12 cellular contexts compared by ENCODE assay signal in the genomic region with DNA sequence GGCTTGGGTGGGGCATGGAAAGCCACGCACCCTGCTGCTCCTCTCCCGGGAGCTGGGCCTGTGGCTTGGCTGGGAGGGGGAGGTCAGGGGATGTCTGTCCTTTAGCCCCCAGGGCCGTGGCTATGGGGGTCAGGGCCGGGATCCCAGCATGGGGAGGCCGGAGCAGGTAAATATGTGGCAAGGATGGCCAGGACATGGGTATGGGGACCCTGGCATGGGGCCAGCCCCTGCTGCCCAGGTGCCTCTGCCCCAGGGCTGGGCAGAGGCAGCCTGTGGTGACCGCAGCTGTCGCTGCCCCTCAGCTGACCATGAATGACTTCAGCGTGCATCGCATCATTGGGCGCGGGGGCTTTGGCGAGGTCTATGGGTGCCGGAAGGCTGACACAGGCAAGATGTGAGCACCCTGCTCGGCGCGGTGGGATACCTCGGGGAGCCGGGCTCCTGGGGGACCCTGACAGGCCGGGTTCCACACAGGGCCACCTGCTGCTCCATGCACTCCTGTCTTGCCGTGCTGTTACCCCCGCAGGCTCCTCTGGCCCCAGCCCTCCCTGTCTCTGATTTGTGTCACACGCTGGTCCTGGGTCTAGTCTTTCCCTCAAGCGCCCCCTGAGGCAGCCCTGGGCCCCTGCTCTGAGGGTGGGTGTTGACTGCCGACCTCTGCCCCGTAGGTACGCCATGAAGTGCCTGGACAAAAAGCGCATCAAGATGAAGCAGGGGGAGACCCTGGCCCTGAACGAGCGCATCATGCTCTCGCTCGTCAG. TPM values are rescaled to one million over a fixed set of nuclear protein-coding genes. Genes with fewer than 3 reads are reported as not detected.
A peak's percentile ranks its signal among the peaks of the same experiment; 100 is the strongest.
DNase-seq lines count a peak whose midpoint lies in the region; ATAC-seq and TF ChIP-seq lines count a peak whose summit lies in the region.
"Had no signal": no experiment of that assay in that cellular context is flagged by ENCODE, and none has a peak within 500 bp of the region (broad histone marks: within the 10 kb centered on the region; RNA-seq: fewer than 3 reads in every experiment).

No MANE protein-coding gene starts in this region.

- TF ChIP-seq POLR2A in gastroesophageal sphincter (IDR thresholded peaks at IDR 0.05): no peak

- H2AFZ ChIP-seq in osteoblast (ENCODE audit: low read length): no peak overlapping the region
- H2AFZ ChIP-seq: PC-9 had no signal

- 88% methylated on average over 12 of the region's 31 CpGs; no CpG with 5 or more reads in 1 of the 2 donors for WGBS in gastroesophageal sphincter (ENCODE audit: low coverage in 1 of 2), 2 donors

- H3K4me2 ChIP-seq in osteoblast (ENCODE audit: insufficient read depth, low read length): no peak overlapping the region
- H3K4me2 ChIP-seq: PC-9 had no signal

- H3K79me2 ChIP-seq in osteoblast (ENCODE audit: insufficient read depth, low read length): peaks cover 39% of the 10 kb centered on the region

- DNase-seq in stimulated activated CD4-positive, alpha-beta T cell treated with anti-CD3 and anti-CD28 coated beads, Interleukin-4, amount 100 ng/mL, for 1 hour: peak; percentile 1
- no peak for DNase-seq in stimulated activated CD4-positive, alpha-beta T cell treated with anti-CD3 and anti-CD28 coated beads, Interleukin-2, amount 100 ng/mL, for 24 hours
- peak; percentile 77 for DNase-seq in osteoblast (ENCODE audit: insufficient read length, low spot score, missing footprints)
- no peak for DNase-seq in NOMO-1 (lab: John Stamatoyannopoulos, UW; ENCODE audit: unreplicated experiment in 2 of 2)
- DNase-seq in NCI-H2081 treated with DMSO at 0.1 percent for 48 hours (lab: John Stamatoyannopoulos, UW): no peak
- DNase-seq: brain microvascular endothelial cell, EL, NCI-H510A, PC-9 had no signal

- H3K27me3 ChIP-seq in gastroesophageal sphincter (no peaks in the 10 kb centered on the region), osteoblast (ENCODE audit: insufficient read depth, low read length) (no peaks in the 10 kb centered on the region)
- H3K27me3 ChIP-seq: brain microvascular endothelial cell had no signal

- ATAC-seq in gastroesophageal sphincter (no peak), GM18519 (IDR thresholded peaks at IDR 0.05; ENCODE audit: low FRiP score, unreplicated experiment) (no peak), GM18870 (IDR thresholded peaks at IDR 0.05; ENCODE audit: unreplicated experiment) (no peak)

- H3K4me3 ChIP-seq in gastroesophageal sphincter: no peak overlapping the region
- H3K4me3 ChIP-seq in osteoblast (ENCODE audit: insufficient read depth, low read length): no peak overlapping the region
- H3K4me3 ChIP-seq: PC-9 had no signal

- H4K20me1 ChIP-seq in osteoblast (ENCODE audit: insufficient read depth, low read length): peaks cover 3% of the 10 kb centered on the region

- TF ChIP-seq EP300 in gastroesophageal sphincter (IDR thresholded peaks at IDR 0.05): no peak

- no peak for TF ChIP-seq CTCF in gastroesophageal sphincter (IDR thresholded peaks at IDR 0.05)
- no peak for TF ChIP-seq CTCF in osteoblast (IDR thresholded peaks at IDR 0.05; ENCODE audit: extremely low read depth, low read depth, low read length)

- H3K4me1 ChIP-seq in gastroesophageal sphincter: peaks cover 0 to 77% (median 25%) of the 10 kb centered on the region in 3 donors
- H3K4me1 ChIP-seq in osteoblast (ENCODE audit: insufficient read depth, low read length): peaks cover 15% of the 10 kb centered on the region

- H3K9me3 ChIP-seq in gastroesophageal sphincter (no peaks in the 10 kb centered on the region), osteoblast (ENCODE audit: low read depth, low read length) (no peaks in the 10 kb centered on the region)

- H3K27ac ChIP-seq in gastroesophageal sphincter (peak overlapping the region in 3 of 4 donors; percentile 5 to 92 (median 45)), osteoblast (ENCODE audit: low read depth, low read length) (no peak overlapping the region)
- H3K27ac ChIP-seq: brain microvascular endothelial cell, PC-9 had no signal

- H3K36me3 ChIP-seq in gastroesophageal sphincter (peaks cover 0 to 74% of the 10 kb centered on the region in 2 donors), osteoblast (ENCODE audit: insufficient read depth, low read length) (peaks cover 56% of the 10 kb centered on the region)

RNA-seq across cellular contexts. Expression of gene ANKRD13D, which starts 8.1 kb away (rescaled TPM):
- total RNA-seq in gastroesophageal sphincter: 10 to 100 TPM; 25.6 to 61.6 (median 32.3) TPM
- total RNA-seq in osteoblast: 33.0 and 34.4 TPM in 2 replicates

RNA-seq across cellular contexts. Expression of gene GRK2, which starts 14.7 kb away (rescaled TPM):
- total RNA-seq in gastroesophageal sphincter (10 to 100 TPM; 44.0 to 76.9 (median 64.8) TPM), osteoblast (21.4 and 23.6 TPM in 2 replicates)

RNA-seq across cellular contexts. Expression of gene SSH3, which starts 22.4 kb away (rescaled TPM):
- total RNA-seq in gastroesophageal sphincter (10 to 100 TPM; 33.9 to 58.4 (median 41.9) TPM), osteoblast (13.3 and 25.0 TPM in 2 replicates)

Comparison
In these comparisons a context has a peak if more than half of its experiments do, and no peak if none do; other contexts are left out.
1. DNase-seq: peak in stimulated activated CD4-positive, alpha-beta T cell treated with anti-CD3 and anti-CD28 coated beads, Interleukin-4, amount 100 ng/mL, for 1 hour (single experiment) and osteoblast (single experiment); none in stimulated activated CD4-positive, alpha-beta T cell treated with anti-CD3 and anti-CD28 coated beads, Interleukin-2, amount 100 ng/mL, for 24 hours (0 of 2), NOMO-1 (0 of 2) and NCI-H2081 treated with DMSO at 0.1 percent for 48 hours (single experiment).